Comparison of ENCODE assay signal across 23 cellular contexts in genomic region chr12:114945351-114945750, GRCh38.
"Had no signal": no experiment of that assay in that cellular context is flagged by ENCODE, and none has a peak within 500 bp of the region (broad histone marks: within the 10 kb centered on the region; RNA-seq: fewer than 3 reads in every experiment).

No MANE protein-coding gene starts in this region.

- ATAC-seq: left cardiac atrium; lower lobe of right lung; natural killer cell treated with Interleukin-12 subunit alpha and Interleukin-12 subunit beta and Interleukin-15 and Interleukin-18, amount 100 ng/mL, for 72 hours; stimulated activated naive B cell treated with anti-CD40 and anti-IgM and Interleukin-4, amounts not matched to agents 10 μg/mL and 1 μg/mL and 100 μg/mL, for 72 hours; stimulated activated naive CD8-positive, alpha-beta T cell treated with anti-CD3 and anti-CD28 coated beads, Interleukin-15, Interleukin-2, amounts not matched to agents 100 U/mL and 50 U/mL, for 24 hours had no signal

- DNase-seq: hippocampal formation; kidney glomerular epithelial cell; left cardiac atrium; lower lobe of right lung; mesendoderm; naive B cell; ovary; right lobe of liver; stimulated activated CD4-positive, alpha-beta T cell treated with anti-CD3 and anti-CD28 coated beads, Interleukin-2, amount 100 ng/mL, for 24 hours; stimulated activated CD4-positive, alpha-beta T cell treated with anti-CD3 and anti-CD28 coated beads, Interleukin-4, amount 100 ng/mL, for 1 hour; stimulated activated naive B cell treated with anti-CD40 and anti-IgM and Interleukin-4, amounts not matched to agents 10 μg/mL and 1 μg/mL and 100 μg/mL, for 72 hours; stimulated activated naive CD8-positive, alpha-beta T cell treated with anti-CD3 and anti-CD28 coated beads, Interleukin-15, Interleukin-2, amounts not matched to agents 100 U/mL and 50 U/mL, for 24 hours; stomach; testis; thyroid gland; transverse colon; upper lobe of left lung had no signal

- H3K27me3 Mint-ChIP-seq: naive B cell; natural killer cell treated with Interleukin-12 subunit alpha and Interleukin-12 subunit beta and Interleukin-15 and Interleukin-18, amount 100 ng/mL, for 72 hours; stimulated activated naive B cell treated with anti-CD40 and anti-IgM and Interleukin-4, amounts not matched to agents 10 μg/mL and 1 μg/mL and 100 μg/mL, for 72 hours had no signal

- H3K9me3 ChIP-seq: lower lobe of right lung, ovary, right lobe of liver, testis, thyroid gland, transverse colon, upper lobe of left lung, vagina had no signal

- H3K4me2 ChIP-seq: smooth muscle cell had no signal

- H3K4me1 Mint-ChIP-seq: naive B cell; stimulated activated naive B cell treated with anti-CD40 and anti-IgM and Interleukin-4, amounts not matched to agents 10 μg/mL and 1 μg/mL and 100 μg/mL, for 72 hours had no signal

- H3K36me3 Mint-ChIP-seq: naive B cell; natural killer cell treated with Interleukin-12 subunit alpha and Interleukin-12 subunit beta and Interleukin-15 and Interleukin-18, amount 100 ng/mL, for 72 hours; stimulated activated naive B cell treated with anti-CD40 and anti-IgM and Interleukin-4, amounts not matched to agents 10 μg/mL and 1 μg/mL and 100 μg/mL, for 72 hours had no signal

- H3K36me3 ChIP-seq: lower lobe of right lung, ovary, right atrium auricular region, right lobe of liver, stomach, thyroid gland, transverse colon, upper lobe of left lung, vagina had no signal

- H3K9me3 Mint-ChIP-seq: mesothelial cell of epicardium had no signal

- H3K27me3 ChIP-seq: ovary, right atrium auricular region, right lobe of liver, stomach, testis, thyroid gland, transverse colon, upper lobe of left lung, vagina had no signal

- H3K4me3 Mint-ChIP-seq: mesothelial cell of epicardium; naive B cell; natural killer cell treated with Interleukin-12 subunit alpha and Interleukin-12 subunit beta and Interleukin-15 and Interleukin-18, amount 100 ng/mL, for 72 hours; stimulated activated naive B cell treated with anti-CD40 and anti-IgM and Interleukin-4, amounts not matched to agents 10 μg/mL and 1 μg/mL and 100 μg/mL, for 72 hours had no signal

- H3K27ac Mint-ChIP-seq: mesothelial cell of epicardium; naive B cell; natural killer cell treated with Interleukin-12 subunit alpha and Interleukin-12 subunit beta and Interleukin-15 and Interleukin-18, amount 100 ng/mL, for 72 hours; progenitor cell of endocrine pancreas; stimulated activated naive B cell treated with anti-CD40 and anti-IgM and Interleukin-4, amounts not matched to agents 10 μg/mL and 1 μg/mL and 100 μg/mL, for 72 hours had no signal

- H3K27ac ChIP-seq: lower lobe of right lung, ovary, right atrium auricular region, stomach, testis, thyroid gland, transverse colon, upper lobe of left lung, vagina had no signal

- H3K4me3 ChIP-seq: lower lobe of right lung, ovary, right atrium auricular region, right lobe of liver, smooth muscle cell, stomach, testis, thyroid gland, transverse colon, upper lobe of left lung, vagina had no signal

- H3K4me1 ChIP-seq: lower lobe of right lung, right atrium auricular region, stomach, testis, thyroid gland, transverse colon, upper lobe of left lung, vagina had no signal
